Comparison of ENCODE assay signal across 12 cellular contexts in genomic region chr5:172110260-172110815, GRCh38.
DNase-seq lines count a peak whose midpoint lies in the region; ATAC-seq, FAIRE-seq and TF ChIP-seq lines count a peak whose summit lies in the region.
"Had no signal": no experiment of that assay in that cellular context is flagged by ENCODE, and none has a peak within 500 bp of the region (broad histone marks: within the 10 kb centered on the region; RNA-seq: fewer than 3 reads in every experiment).

No MANE protein-coding gene starts in this region.

- ATAC-seq in right lobe of liver: peak in 2 of 4 donors; percentile 26 to 33
- no peak for ATAC-seq in HepG2
- ATAC-seq in GM12878: no peak
- no peak for ATAC-seq in HG02610 (IDR thresholded peaks at IDR 0.05; ENCODE audit: unreplicated experiment)
- ATAC-seq in HG03521 (IDR thresholded peaks at IDR 0.05; ENCODE audit: unreplicated experiment): no peak

- H4K20me1 ChIP-seq in HepG2 (ENCODE audit: insufficient read depth, low read length) (no peaks in the 10 kb centered on the region), GM12878 (ENCODE audit: control insufficient read depth, insufficient read depth) (no peaks in the 10 kb centered on the region)

- TF ChIP-seq RAD21 in HepG2 (CRISPR knock-in tag; IDR thresholded peaks at IDR 0.05) (no peak), GM12878 (IDR thresholded peaks at IDR 0.05; ENCODE audit: insufficient read depth, low read depth, low read length) (no peak)

- BruUV-seq in HepG2 (replicated peaks; lab: Mats Ljungman, UMichigan) (no TSS peak), GM12878 (replicated peaks; lab: Mats Ljungman, UMichigan) (no TSS peak)

- peak overlapping the region in 2 of 3 donors; percentile 37 to 47 for H3K27ac ChIP-seq in right lobe of liver
- no peak overlapping the region for H3K27ac ChIP-seq in HepG2 (ENCODE audit: extremely low read length, insufficient read depth, low read length)
- H3K27ac ChIP-seq in GM12878 (ENCODE audit: control insufficient read depth, insufficient read depth): peak overlapping the region; percentile 97

- POLR2A ChIA-PET in HepG2 (lab: Yijun Ruan, JAX) (no interaction called here), GM12878 (lab: Charles Lee) (interaction anchor here (0.6 to 7.6 kb wide), 6 partner anchors 41 to 209 kb away, joined by 3 to 115 read pairs (median 8); partner anchors contain the start of gene STK10)

- H3K4me3 Mint-ChIP-seq in mesothelial cell of epicardium: no peak overlapping the region
- H3K4me3 Mint-ChIP-seq: WTC11 had no signal

- no peaks in the 10 kb centered on the region for H3K9me3 Mint-ChIP-seq in mesothelial cell of epicardium

- H3K36me3 ChIP-seq in right lobe of liver: no peaks in the 10 kb centered on the region
- peaks cover under 1 to 4% of the 10 kb centered on the region in 2 experiments; a peak in 1 of 5 replicates for H3K36me3 ChIP-seq in HepG2 (replicated peaks in 1 of 2; ENCODE audit: control insufficient read depth in 1 of 2, insufficient read depth in 2 of 2, low read length in 2 of 2)
- peaks cover 13 to 18% of the 10 kb centered on the region in 2 experiments for H3K36me3 ChIP-seq in GM12878 (ENCODE audit: control insufficient read depth in 2 of 2, insufficient read depth in 2 of 2, low read length in 1 of 2)
- H3K36me3 ChIP-seq: prostate gland had no signal

- TF ChIP-seq EP300 in HepG2 (IDR thresholded peaks at IDR 0.05; ENCODE audit: low read depth in 2 of 2, low read length in 2 of 2) (no peak), HepG2 (CRISPR knock-in tag; IDR thresholded peaks at IDR 0.05; ENCODE audit: borderline replicate concordance) (no peak), GM12878 (IDR thresholded peaks at IDR 0.05; ENCODE audit: borderline replicate concordance in 1 of 2, control insufficient read depth in 1 of 2, low read depth in 2 of 2, low read length in 2 of 2) (no peak)

- intact Hi-C loops in right lobe of liver (cut with DNase I) (no loop called here), HepG2 (cut with micrococcal nuclease; ENCODE audit: unreplicated experiment) (no loop called here), GM12878 (cut with micrococcal nuclease; ENCODE audit: unreplicated experiment) (loop anchor here (2.0 to 5.0 kb wide), 2 partner anchors 172 to 662 kb away; partner anchors contain the start of genes DUSP1 and UBTD2)

- SMC1A ChIA-PET in GM12878 (lab: Charles Lee; ENCODE audit: uncharacterized antibody, unreplicated experiment): interaction anchor here (1.3 to 10.6 kb wide), 6 partner anchors 65 to 198 kb away, joined by 4 to 165 read pairs (median 10); partner anchors contain the start of gene STK10

- no peak overlapping the region for H2AFZ ChIP-seq in HepG2 (ENCODE audit: low read length)
- H2AFZ ChIP-seq in GM12878 (ENCODE audit: control insufficient read depth, low read depth, low read length): no peak overlapping the region

- no peaks in the 10 kb centered on the region for H3K36me3 Mint-ChIP-seq in mesothelial cell of epicardium

- H3K4me1 ChIP-seq in right lobe of liver (peaks cover 0 to 4% (median 0%) of the 10 kb centered on the region in 4 donors), HepG2 (ENCODE audit: insufficient read depth, low read length) (0 out of 2 replicates have a peak, but pooled peaks cover 10% of the 10 kb centered on the region), GM12878 (ENCODE audit: control insufficient read depth, insufficient read depth, low read length) (peaks cover 54% of the 10 kb centered on the region)

- DNase-seq in right lobe of liver: no peak
- DNase-seq in HepG2 (ENCODE audit: low spot score): no peak
- DNase-seq in GM12878 (ENCODE audit: low read depth, low spot score): no peak
- no peak for DNase-seq in mesothelial cell of epicardium (ENCODE audit: low spot score in 2 of 2, unreplicated experiment in 2 of 2)
- DNase-seq in mucosa of gallbladder (ENCODE audit: low spot score): no peak
- DNase-seq in HTR-8/SVneo (ENCODE audit: insufficient read length, low spot score): no peak
- DNase-seq: caudate nucleus, NCI-H748 treated with DMSO at 0.1 percent for 48 hours had no signal

- H3K27me3 ChIP-seq in right lobe of liver: no peaks in the 10 kb centered on the region
- H3K27me3 ChIP-seq in HepG2 (ENCODE audit: control insufficient read depth in 1 of 2, insufficient read depth in 2 of 2, low read length in 2 of 2): no peaks in the 10 kb centered on the region
- no peaks in the 10 kb centered on the region for H3K27me3 ChIP-seq in GM12878 (replicated peaks in 1 of 2; ENCODE audit: control insufficient read depth in 2 of 2, insufficient read depth in 2 of 2, low read length in 1 of 2)

- H3K4me1 Mint-ChIP-seq in mesothelial cell of epicardium: peaks cover 39% of the 10 kb centered on the region

- H3K9me3 ChIP-seq in right lobe of liver (no peaks in the 10 kb centered on the region), HepG2 (ENCODE audit: low read length) (no peaks in the 10 kb centered on the region), GM12878 (replicated peaks; ENCODE audit: control insufficient read depth, insufficient read depth, low read length) (no peaks in the 10 kb centered on the region; the same call in 2 of the 3 replicates)
- H3K9me3 ChIP-seq: prostate gland had no signal

- peak overlapping the region; percentile 72 for H3K27ac Mint-ChIP-seq in mesothelial cell of epicardium

- no peak overlapping the region for H3K4me3 ChIP-seq in right lobe of liver
- no peak overlapping the region for H3K4me3 ChIP-seq in HepG2 (replicated peaks in 1 of 3; ENCODE audit: insufficient read depth in 1 of 3, low read depth in 2 of 3, low read length in 3 of 3)
- no peak overlapping the region for H3K4me3 ChIP-seq in GM12878
- H3K4me3 ChIP-seq: prostate gland had no signal

- FAIRE-seq in HepG2 (lab: Jason Lieb, UNC) (no peak), GM12878 (lab: Jason Lieb, UNC) (no peak), HTR-8/SVneo (lab: Jason Lieb, UNC) (no peak)

- TF ChIP-seq CTCF in right lobe of liver (IDR thresholded peaks at IDR 0.05) (no peak), HepG2 (CRISPR knock-in tag; IDR thresholded peaks at IDR 0.05) (no peak), GM12878 (IDR thresholded peaks at IDR 0.05 in 2 of 3, conservative IDR thresholded peaks at IDR 0.05 in 1 of 3; ENCODE audit: control insufficient read depth in 2 of 3, extremely low read depth in 1 of 3, insufficient read depth in 1 of 3, low read depth in 3 of 3, low read length in 3 of 3) (no peak), mesothelial cell of epicardium (IDR thresholded peaks at IDR 0.05; ENCODE audit: unreplicated experiment) (no peak)

- no peak overlapping the region for H3K9ac ChIP-seq in HepG2 (ENCODE audit: insufficient read depth, low read depth, low read length)
- H3K9ac ChIP-seq in GM12878 (ENCODE audit: control insufficient read depth, insufficient read depth, low read length): peak overlapping the region; percentile 77

- 36% methylated on average over 10 of the region's 14 CpGs for WGBS in right lobe of liver (ENCODE audit: insufficient coverage, low coverage, low lambda C conversion rate, missing lambda C conversion rate)
- 91% methylated on average over 14 of the region's 14 CpGs for WGBS in HepG2 (ENCODE audit: low lambda C conversion rate)
- WGBS in GM12878 (ENCODE audit: insufficient coverage, insufficient replicate concordance, low lambda C conversion rate, missing lambda C conversion rate): 85% methylated on average over 14 of the region's 14 CpGs

- no peaks in the 10 kb centered on the region for H3K79me2 ChIP-seq in HepG2 (ENCODE audit: insufficient read depth, low read length)
- peaks cover 35% of the 10 kb centered on the region for H3K79me2 ChIP-seq in GM12878 (ENCODE audit: control insufficient read depth, insufficient read depth, low read length)

- H3K27me3 Mint-ChIP-seq in mesothelial cell of epicardium (ENCODE audit: low read depth): no peaks in the 10 kb centered on the region

- TF ChIP-seq POLR2A in right lobe of liver (IDR thresholded peaks at IDR 0.05): no peak
- TF ChIP-seq POLR2A in HepG2 (IDR thresholded peaks at IDR 0.05; ENCODE audit: insufficient read depth in 1 of 2, low read depth in 2 of 2, low read length in 2 of 2): no peak
- TF ChIP-seq POLR2A in GM12878 (IDR thresholded peaks at IDR 0.05; ENCODE audit: low read depth, low read length): no peak

- CTCF ChIA-PET in HepG2 (lab: Yijun Ruan, JAX; ENCODE audit: low intra/inter-chr PET ratio, low total read pairs): no interaction called here
- CTCF ChIA-PET in GM12878 (lab: Yijun Ruan, JAX): interaction anchor here (1.2 to 9.7 kb wide), 5 partner anchors 41 to 171 kb away, joined by 3 to 162 read pairs (median 7); partner anchors contain the start of gene STK10

- RAD21 ChIA-PET in GM12878 (lab: Charles Lee; ENCODE audit: unreplicated experiment): interaction anchor here (1.0 to 5.8 kb wide), 8 partner anchors 16 to 172 kb away, joined by 3 to 95 read pairs (median 4); partner anchors contain the start of genes STK10 and UBTD2

- no peak overlapping the region for H3K4me2 ChIP-seq in HepG2 (ENCODE audit: low read depth, low read length)
- peak overlapping the region; percentile 94 for H3K4me2 ChIP-seq in GM12878 (ENCODE audit: control insufficient read depth, insufficient read depth)

- in situ Hi-C loops in HepG2 (cut with HindIII; ENCODE audit: extremely low pct_ligation_motif_present, low pct_unique_long_range_greater_than_20kb) (loop anchor here (5.0 kb wide), 1 partner anchor 77 kb away; the partner anchor contains the start of gene STK10), GM12878 (cut with MboI) (loop anchor here (5.0 kb wide), 2 partner anchors 67 to 182 kb away; no protein-coding TSS in a partner anchor)

TF ChIP-seq in HepG2, 621 proteins besides CTCF, POLR2A, EP300 and RAD21 (continues in another document):
- TF ChIP-seq STAT5B (CRISPR knock-in tag; IDR thresholded peaks at IDR 0.05): no peak
- no peak for TF ChIP-seq RELA (CRISPR knock-in tag; IDR thresholded peaks at IDR 0.05)

TF ChIP-seq in GM12878, 131 proteins besides CTCF, POLR2A, EP300 and RAD21 (continues in another document):
- TF ChIP-seq ZSCAN29 (IDR thresholded peaks at IDR 0.05): no peak
- TF ChIP-seq TBL1XR1 (IDR thresholded peaks at IDR 0.05; ENCODE audit: low read depth, low read length): no peak
- no peak for TF ChIP-seq ZNF24 (IDR thresholded peaks at IDR 0.05)
- TF ChIP-seq JUNB (IDR thresholded peaks at IDR 0.05): no peak
- no peak for TF ChIP-seq HCFC1 (IDR thresholded peaks at IDR 0.05; ENCODE audit: low read length)
- TF ChIP-seq RFX5 (IDR thresholded peaks at IDR 0.05; ENCODE audit: low read depth, low read length): no peak
- TF ChIP-seq ZNF384 (IDR thresholded peaks at IDR 0.05; ENCODE audit: borderline replicate concordance, low read depth, low read length): no peak
